Comparison of ENCODE assay signal across 21 cellular contexts in the genomic region with DNA sequence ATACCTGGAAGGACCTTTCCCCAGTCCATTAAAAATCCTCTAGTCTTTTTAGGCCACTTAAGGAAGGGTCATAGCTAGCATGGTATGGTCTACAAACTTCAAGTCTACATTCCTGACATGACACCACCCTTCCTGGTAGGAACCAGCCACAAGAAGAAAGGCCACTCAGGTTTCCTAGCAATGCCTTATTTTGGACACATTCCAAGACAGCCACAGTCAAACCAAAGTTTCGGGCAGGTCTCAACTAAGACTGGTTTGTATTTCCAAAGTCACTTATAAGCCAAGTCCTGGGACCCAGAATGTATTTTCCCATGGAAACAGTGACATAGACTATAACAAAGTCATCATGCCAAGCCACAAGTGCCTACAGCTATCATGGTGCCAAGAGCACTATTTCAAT. TPM values are rescaled to one million over a fixed set of nuclear protein-coding genes. Genes with fewer than 3 reads are reported as not detected.
"Had no signal": no experiment of that assay in that cellular context is flagged by ENCODE, and none has a peak within 500 bp of the region (broad histone marks: within the 10 kb centered on the region; RNA-seq: fewer than 3 reads in every experiment).

No MANE protein-coding gene starts in this region.

- H3K4me3 ChIP-seq: colonic mucosa, hepatocyte, mucosa of descending colon, right atrium auricular region, sigmoid colon, skin epidermis, thoracic aorta, transverse colon had no signal

- H3K27me3 ChIP-seq: colonic mucosa, hepatocyte, neutrophil, right atrium auricular region, sigmoid colon, transverse colon had no signal

- H3K4me1 ChIP-seq: colonic mucosa, sigmoid colon, transverse colon had no signal

- DNase-seq: colonic mucosa; dermis blood vessel endothelial cell; erythroblast; foreskin melanocyte; head of caudate nucleus; left colon; left ventricle myocardium superior; mucosa of descending colon; naive thymus-derived CD8-positive, alpha-beta T cell; sigmoid colon; stimulated activated CD4-positive, alpha-beta T cell treated with anti-CD3 and anti-CD28 coated beads, Interleukin-2, amount 100 ng/mL, for 24 hours; stimulated activated CD4-positive, alpha-beta T cell treated with anti-CD3 and anti-CD28 coated beads, Interleukin-4, amount 100 ng/mL, for 4 hours; stimulated activated naive B cell treated with anti-CD40 and anti-IgM and Interleukin-4, amounts not matched to agents 10 μg/mL and 1 μg/mL and 100 μg/mL, for 72 hours; stimulated activated naive CD8-positive, alpha-beta T cell treated with anti-CD3 and anti-CD28 coated beads, Interleukin-15, amount 100 ng/mL, for 72 hours; transverse colon had no signal

- H2AFZ ChIP-seq: hepatocyte had no signal

- H3K9me3 ChIP-seq: colonic mucosa, mucosa of descending colon, neutrophil, right atrium auricular region, sigmoid colon, thoracic aorta, transverse colon had no signal

- H3K4me2 ChIP-seq: hepatocyte had no signal

- H3K27ac ChIP-seq: colonic mucosa, hepatocyte, neutrophil, right atrium auricular region, sigmoid colon, skin epidermis, thoracic aorta, transverse colon had no signal

- H3K36me3 ChIP-seq: colonic mucosa, neutrophil, right atrium auricular region, sigmoid colon, thoracic aorta, transverse colon had no signal

RNA-seq across cellular contexts. Expression of a gene that starts 50.6 kb away (rescaled TPM):
- total RNA-seq: naive thymus-derived CD8-positive, alpha-beta T cell had no signal
- polyA plus RNA-seq: naive thymus-derived CD8-positive, alpha-beta T cell; neural cell had no signal
